ENCODE assay signal across 34 cellular contexts in the genomic region with DNA sequence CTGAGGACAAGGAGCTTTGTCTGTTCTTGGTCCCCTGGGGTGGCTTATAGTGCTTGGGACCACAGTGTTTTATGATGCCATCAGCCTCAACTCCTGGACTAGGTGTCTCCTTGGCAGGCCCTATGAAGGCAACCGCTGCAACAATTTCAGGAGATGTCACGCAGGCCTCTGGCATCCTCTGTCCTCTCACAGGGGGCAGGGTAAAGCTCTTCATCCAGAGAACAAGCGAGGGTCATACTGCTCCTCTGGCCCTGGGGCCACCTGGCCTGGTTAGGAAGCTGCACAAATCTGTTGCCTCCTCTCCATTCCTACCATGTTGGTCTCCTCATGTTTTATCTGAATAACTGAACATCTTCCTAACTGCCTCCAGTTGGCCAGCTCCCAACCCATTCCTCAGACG.
"Had no signal": no experiment of that assay in that cellular context is flagged by ENCODE, and none has a peak within 500 bp of the region (broad histone marks: within the 10 kb centered on the region; RNA-seq: fewer than 3 reads in every experiment).

No MANE protein-coding gene starts in this region.

- H3K27me3 ChIP-seq: MG63 had no signal

- H3K36me3 ChIP-seq: MG63 had no signal

- H3K4me2 ChIP-seq: KMS-11 had no signal

- H3K9me3 ChIP-seq: MG63 had no signal

- DNase-seq: Karpas-422, Kasumi-1, MG63, MM.1S, MV-4-11, NCI-H1048, NCI-H1092, NCI-H1092 treated with DMSO at 0.1 percent for 48 hours, NCI-H1105, NCI-H1105 treated with DMSO at 0.1 percent for 48 hours, NCI-H1417, NCI-H1417 treated with DMSO at 0.1 percent for 48 hours, NCI-H1436, NCI-H1436 treated with DMSO at 0.1 percent for 48 hours, NCI-H146, NCI-H1694, NCI-H1694 treated with DMSO at 0.1 percent for 48 hours, NCI-H187, NCI-H187 treated with DMSO at 0.1 percent for 48 hours, NCI-H1930, NCI-H2029, NCI-H2029 treated with DMSO at 0.1 percent for 48 hours, NCI-H2081, NCI-H2081 treated with DMSO at 0.1 percent for 48 hours, NCI-H2107, NCI-H2171, NCI-H2171 treated with DMSO at 0.1 percent for 48 hours, NCI-H2227 treated with DMSO at 0.1 percent for 48 hours, NCI-H226, NCI-H345, NCI-H446, NCI-H446 treated with DMSO at 0.1 percent for 48 hours, NCI-H510A had no signal

- H3K4me3 ChIP-seq: MG63 had no signal

- H3K27ac ChIP-seq: KMS-11 had no signal
